Comparison of ENCODE assay signal across 8 cellular contexts in genomic region chr6:169789146-169789943, GRCh38. TPM values are rescaled to one million over a fixed set of nuclear protein-coding genes. Genes with fewer than 3 reads are reported as not detected.
DNase-seq lines count a peak whose midpoint lies in the region; ATAC-seq and TF ChIP-seq lines count a peak whose summit lies in the region.

No MANE protein-coding gene starts in this region.

- peak overlapping the region; percentile 97 for H3K27ac Mint-ChIP-seq in progenitor cell of endocrine pancreas

- H3K9me3 Mint-ChIP-seq in progenitor cell of endocrine pancreas (ENCODE audit: low read depth) = no peaks in the 10 kb centered on the region

- TF ChIP-seq CTCF in Peyer's patch (IDR thresholded peaks at IDR 0.05) (no peak), epithelial cell of proximal tubule (conservative IDR thresholded peaks at IDR 0.05; ENCODE audit: low read depth, low read length) (no peak), progenitor cell of endocrine pancreas (IDR thresholded peaks at IDR 0.05; ENCODE audit: unreplicated experiment) (peak; percentile 15)

- DNase-seq in ELF-1 (ENCODE audit: low read depth, low spot score) (peak; percentile 48), Peyer's patch (peak in 1 of 3 donors; percentile 42), epithelial cell of proximal tubule (ENCODE audit: low read depth) (no peak), progenitor cell of endocrine pancreas (ENCODE audit: low spot score, unreplicated experiment) (no peak), superior temporal gyrus (ENCODE audit: extremely low spot score) (no peak), HT-29 (ENCODE audit: low spot score) (no peak), SKM-1 treated with dmso at 0.1 percent for 144 hours (lab: John Stamatoyannopoulos, UW; ENCODE audit: unreplicated experiment) (no peak)

- no peaks in the 10 kb centered on the region for H3K27me3 ChIP-seq in Peyer's patch

- H3K9me3 ChIP-seq in Peyer's patch = no peaks in the 10 kb centered on the region

- peaks cover 38% of the 10 kb centered on the region for H3K4me1 Mint-ChIP-seq in progenitor cell of endocrine pancreas (ENCODE audit: low read depth)

- peaks cover 16% of the 10 kb centered on the region for H3K36me3 Mint-ChIP-seq in progenitor cell of endocrine pancreas (ENCODE audit: insufficient read depth)

- peak overlapping the region; percentile 83 for H3K4me3 Mint-ChIP-seq in progenitor cell of endocrine pancreas (ENCODE audit: low read depth)

- H3K4me3 ChIP-seq in Peyer's patch = peak overlapping the region; percentile 29 to 61 (median 52)
- H3K4me3 ChIP-seq in epithelial cell of proximal tubule (ENCODE audit: low read depth, low read length) = peak overlapping the region; percentile 54

- no peak for TF ChIP-seq POLR2A in Peyer's patch (IDR thresholded peaks at IDR 0.05)

- H3K36me3 ChIP-seq in Peyer's patch = no peaks in the 10 kb centered on the region

- no peaks in the 10 kb centered on the region for H3K27me3 Mint-ChIP-seq in progenitor cell of endocrine pancreas

- H3K27ac ChIP-seq in Peyer's patch = peak overlapping the region in 1 of 4 donors; percentile 74

- peaks cover 0 to 16% (median 2%) of the 10 kb centered on the region in 4 donors for H3K4me1 ChIP-seq in Peyer's patch

- ATAC-seq in GM19463 (IDR thresholded peaks at IDR 0.05; ENCODE audit: unreplicated experiment) = no peak

RNA-seq across cellular contexts. Expression of gene ERMARD, which starts 37.9 kb away (rescaled TPM):
- 10 to 100 TPM; 21.7 to 82.5 (median 32.6) TPM for total RNA-seq in Peyer's patch
- 9.1 and 12.6 TPM in 2 replicates for total RNA-seq in epithelial cell of proximal tubule
- 30.3 and 33.4 TPM in 2 replicates for total RNA-seq in progenitor cell of endocrine pancreas
- total RNA-seq in HT-29 (2014; rRNA removed; shearing (Covaris generic)) = 7.1 and 10.9 TPM in 2 replicates

RNA-seq across cellular contexts. Expression of gene DYNLT2, which starts 38.0 kb away (rescaled TPM):
- total RNA-seq in Peyer's patch (1 to 10 TPM; 3.9 to 6.0 (median 4.0) TPM), epithelial cell of proximal tubule (0.80 and 2.5 TPM in 2 replicates), progenitor cell of endocrine pancreas (1.6 and 1.8 TPM in 2 replicates)
- 1.7 and 3.2 TPM in 2 replicates for total RNA-seq in HT-29 (2014; rRNA removed; shearing (Covaris generic))
